8 cellular contexts compared by ENCODE assay signal in genomic region chr3:191051037-191051436, GRCh38.
DNase-seq lines count a peak whose midpoint lies in the region; ATAC-seq and TF ChIP-seq lines count a peak whose summit lies in the region.

No MANE protein-coding gene starts in this region.

- BruUV-seq in PC-9 (replicated peaks; lab: Mats Ljungman, UMichigan): no TSS peak

- H3K27ac Mint-ChIP-seq in stimulated activated memory B cell treated with anti-CD40 and anti-IgM and Interleukin-4, amounts not matched to agents 10 μg/mL and 1 μg/mL and 100 μg/mL, for 72 hours: no peak overlapping the region

- POLR2A ChIA-PET in PC-9 (lab: Charles Lee; ENCODE audit: unreplicated experiment): interaction anchor here (0.5 to 0.7 kb wide), 2 partner anchors 240 to 728 kb away, joined by 4 read pairs; no protein-coding TSS in a partner anchor

- DNase-seq in NOMO-1 treated with DMSO at 0.1 percent for 48 hours (lab: John Stamatoyannopoulos, UW; ENCODE audit: unreplicated experiment): peak; percentile 23
- DNase-seq in NOMO-1 treated with dmso at 0.1 percent for 144 hours (lab: John Stamatoyannopoulos, UW; ENCODE audit: unreplicated experiment): no peak
- peak in 1 of 2 experiments; percentile 58 for DNase-seq in PC-9
- peak; percentile 57 for DNase-seq in fibroblast of the aortic adventitia (ENCODE audit: low read depth)
- no peak for DNase-seq in tibial artery

- CTCF ChIA-PET in PC-9 (lab: Charles Lee): interaction anchor here (0.8 to 1.9 kb wide), 4 partner anchors 167 to 1394 kb away, joined by 4 to 8 read pairs (median 7); no protein-coding TSS in a partner anchor

- H3K9me3 Mint-ChIP-seq in stimulated activated memory B cell treated with anti-CD40 and anti-IgM and Interleukin-4, amounts not matched to agents 10 μg/mL and 1 μg/mL and 100 μg/mL, for 72 hours: peaks cover 3% of the 10 kb centered on the region

- ATAC-seq in HG03159 (IDR thresholded peaks at IDR 0.05; ENCODE audit: unreplicated experiment) (peak; percentile 70), HG03457 (IDR thresholded peaks at IDR 0.05; ENCODE audit: unreplicated experiment) (no peak)
- no peak for ATAC-seq in stimulated activated memory B cell treated with anti-CD40 and anti-IgM and Interleukin-4, amounts not matched to agents 10 μg/mL and 1 μg/mL and 100 μg/mL, for 72 hours

- no peak overlapping the region for H3K4me3 Mint-ChIP-seq in stimulated activated memory B cell treated with anti-CD40 and anti-IgM and Interleukin-4, amounts not matched to agents 10 μg/mL and 1 μg/mL and 100 μg/mL, for 72 hours

- no peaks in the 10 kb centered on the region for H3K9me2 ChIP-seq in PC-9 (ENCODE audit: insufficient read depth)

- no peaks in the 10 kb centered on the region for H3K4me1 Mint-ChIP-seq in stimulated activated memory B cell treated with anti-CD40 and anti-IgM and Interleukin-4, amounts not matched to agents 10 μg/mL and 1 μg/mL and 100 μg/mL, for 72 hours

- H4K20me1 ChIP-seq in PC-9 (ENCODE audit: insufficient read depth): no peaks in the 10 kb centered on the region

- H3K36me3 ChIP-seq in PC-9 (ENCODE audit: low read depth) (no peaks in the 10 kb centered on the region), tibial artery (no peaks in the 10 kb centered on the region)

- TF ChIP-seq CTCF in PC-9 (conservative IDR thresholded peaks at IDR 0.05): peak; percentile 87
- TF ChIP-seq CTCF in fibroblast of the aortic adventitia (IDR thresholded peaks at IDR 0.05; ENCODE audit: insufficient read depth, low read length): peak; percentile 46
- peak; percentile 34 to 35 for TF ChIP-seq CTCF in tibial artery (IDR thresholded peaks at IDR 0.05)

- no peaks in the 10 kb centered on the region for H3K79me2 ChIP-seq in PC-9 (ENCODE audit: low read depth)

- H3K27ac ChIP-seq in PC-9 (no peak overlapping the region), tibial artery (no peak overlapping the region)

- H3K4me2 ChIP-seq in PC-9: no peak overlapping the region

- H3K4me1 ChIP-seq in PC-9 (replicated peaks; ENCODE audit: insufficient read depth) (no peaks in the 10 kb centered on the region), tibial artery (no peaks in the 10 kb centered on the region)

- H3K9me3 ChIP-seq in PC-9 (ENCODE audit: insufficient read depth, low read depth): peaks cover 6% of the 10 kb centered on the region; the same call in 1 of the 2 replicates
- H3K9me3 ChIP-seq in tibial artery: no peaks in the 10 kb centered on the region

- no peak overlapping the region for H2AFZ ChIP-seq in PC-9

- H3K36me3 Mint-ChIP-seq in stimulated activated memory B cell treated with anti-CD40 and anti-IgM and Interleukin-4, amounts not matched to agents 10 μg/mL and 1 μg/mL and 100 μg/mL, for 72 hours: no peaks in the 10 kb centered on the region

- H3K27me3 Mint-ChIP-seq in stimulated activated memory B cell treated with anti-CD40 and anti-IgM and Interleukin-4, amounts not matched to agents 10 μg/mL and 1 μg/mL and 100 μg/mL, for 72 hours: peaks cover 19% of the 10 kb centered on the region

- H3F3A ChIP-seq in PC-9 (ENCODE audit: insufficient read depth, low read depth): no peaks in the 10 kb centered on the region

- H3K27me3 ChIP-seq in PC-9 (ENCODE audit: insufficient read depth, low read depth) (no peaks in the 10 kb centered on the region), tibial artery (no peaks in the 10 kb centered on the region)

- H3K4me3 ChIP-seq in PC-9: no peak overlapping the region
- H3K4me3 ChIP-seq in fibroblast of the aortic adventitia (ENCODE audit: low read depth, low read length): no peak overlapping the region
- H3K4me3 ChIP-seq in tibial artery: no peak overlapping the region

- intact Hi-C loops in PC-9 (cut with micrococcal nuclease; ENCODE audit: unreplicated experiment) (loop anchor here (1.0 to 10.0 kb wide), 9 partner anchors 167 to 1090 kb away; partner anchors contain the start of genes CLDN1 and TMEM207), tibial artery (cut with DNase I; ENCODE audit: low total_unique reads) (no loop called here)

Comparison
In these comparisons a context has a peak if more than half of its experiments do, and no peak if none do; other contexts are left out.
1. DNase-seq: peak in NOMO-1 treated with DMSO at 0.1 percent for 48 hours (single experiment) and fibroblast of the aortic adventitia (single experiment); none in NOMO-1 treated with dmso at 0.1 percent for 144 hours (single experiment) and tibial artery (0 of 2).
2. CTCF ChIP-seq: peak in every context shown above with its lines; median percentile 87 in PC-9; 46 in fibroblast of the aortic adventitia; 34 in tibial artery.